ENCODE assay signal across 8 cellular contexts in genomic region chr2:132257592-132258202, GRCh38.
A peak's percentile ranks its signal among the peaks of the same experiment; 100 is the strongest.
DNase-seq lines count a peak whose midpoint lies in the region; ATAC-seq and TF ChIP-seq lines count a peak whose summit lies in the region.
"Not testable (repeated sequence)": the region's sequence is repeated elsewhere in the genome, so short reads cannot be mapped to it uniquely, and the experiment has no call there.

No MANE protein-coding gene starts in this region.

- 20% methylated on average over 1 of the region's 55 CpGs for WGBS in right lobe of liver (ENCODE audit: insufficient coverage, low coverage, low lambda C conversion rate, missing lambda C conversion rate)
- 4% methylated on average over 52 of the region's 55 CpGs for WGBS in prostate gland
- 0% methylated on average over 2 of the region's 55 CpGs for WGBS in suprapubic skin

- peak; percentile 45 for DNase-seq in A673 (ENCODE audit: low spot score)
- DNase-seq in GM23338 (ENCODE audit: low spot score) = peak; percentile 17
- DNase-seq in adipocyte (ENCODE audit: low read depth); coronary artery (ENCODE audit: low spot score); prostate gland (ENCODE audit: low spot score): not testable (repeated sequence)
- peak in 31 of 42 donors; percentile 22 to 74 (median 50) for DNase-seq in head of caudate nucleus
- peak in 2 of 3 donors; percentile 31 to 44 for DNase-seq in right lobe of liver
- DNase-seq in suprapubic skin (ENCODE audit: low spot score in 2 of 2) = peak in 1 of 2 donors; percentile 53

- TF ChIP-seq POLR2A in right lobe of liver (IDR thresholded peaks at IDR 0.05); prostate gland (IDR thresholded peaks at IDR 0.05); suprapubic skin (IDR thresholded peaks at IDR 0.05): not testable (repeated sequence)

- not testable (repeated sequence) for H3K9me3 ChIP-seq in A673 (ENCODE audit: low read depth, low read length, poor library complexity, severe bottlenecking); adipocyte (ENCODE audit: control insufficient read depth, low read length); right lobe of liver; prostate gland; suprapubic skin

- ATAC-seq in GM23338 = peak; percentile 24; the same call in 1 of the 3 replicates
- ATAC-seq in right lobe of liver = not testable (repeated sequence)

- POLR2A ChIA-PET in A673 (lab: Charles Lee; ENCODE audit: low non-redundant PET) = not testable (repeated sequence)

- H3F3A ChIP-seq in GM23338 (replicated peaks; ENCODE audit: low read depth) = not testable (repeated sequence)

- BruUV-seq in A673 (replicated peaks; lab: Mats Ljungman, UMichigan) = not testable (repeated sequence)

- peaks cover 38% of the 10 kb centered on the region for H3K9me3 Mint-ChIP-seq in GM23338

- peak overlapping the region; percentile 81 for H2AFZ ChIP-seq in GM23338

- TF ChIP-seq EP300 in suprapubic skin (IDR thresholded peaks at IDR 0.05) = not testable (repeated sequence)

- H3K4me3 Mint-ChIP-seq in GM23338 = peak overlapping the region; percentile 63; the same call in 2 of the 3 replicates

- H3K9ac ChIP-seq in adipocyte (ENCODE audit: low read length) = not testable (repeated sequence)

- H4K20me1 ChIP-seq in GM23338 (replicated peaks; ENCODE audit: insufficient read depth) = not testable (repeated sequence)

- intact Hi-C loops in A673 (cut with micrococcal nuclease; ENCODE audit: unreplicated experiment); head of caudate nucleus (cut with DNase I); right lobe of liver (cut with DNase I); prostate gland (cut with DNase I): not testable (repeated sequence)

- H3K27ac Mint-ChIP-seq in GM23338 = not testable (repeated sequence)

- not testable (repeated sequence) for H3K36me3 ChIP-seq in A673 (ENCODE audit: insufficient read depth, low read length, poor library complexity, severe bottlenecking); GM23338 (ENCODE audit: insufficient read depth); adipocyte (ENCODE audit: control insufficient read depth, insufficient read depth, low read length, severe bottlenecking); right lobe of liver; prostate gland; suprapubic skin

- not testable (repeated sequence) for TF ChIP-seq CTCF in A673 (conservative IDR thresholded peaks at IDR 0.05; ENCODE audit: low read depth, low read length); coronary artery (IDR thresholded peaks at IDR 0.05); right lobe of liver (IDR thresholded peaks at IDR 0.05); prostate gland (IDR thresholded peaks at IDR 0.05); suprapubic skin (IDR thresholded peaks at IDR 0.05)
- TF ChIP-seq CTCF in GM23338 (conservative IDR thresholded peaks at IDR 0.05; ENCODE audit: low read depth in 2 of 2) = 0 out of 4 replicates have a peak, but pooled peaks of 1 of the 2 experiments have one; percentile 12

- H3K4me3 ChIP-seq in A673 (ENCODE audit: low read depth, low read length, poor library complexity, severe bottlenecking) (peak overlapping the region; percentile 50), GM23338 (peak overlapping the region; percentile 64), adipocyte (ENCODE audit: low read length) (peak overlapping the region; percentile 47), coronary artery (peak overlapping the region; percentile 38), prostate gland (peak overlapping the region; percentile 18 to 38), suprapubic skin (peak overlapping the region; percentile 36)
- H3K4me3 ChIP-seq in right lobe of liver = not testable (repeated sequence)

- H3K9me2 ChIP-seq in GM23338 (ENCODE audit: insufficient read depth) = not testable (repeated sequence)

- not testable (repeated sequence) for H3K4me1 ChIP-seq in A673 (ENCODE audit: insufficient read depth, low read length, poor library complexity, severe bottlenecking); GM23338 (ENCODE audit: insufficient read depth); adipocyte (ENCODE audit: control insufficient read depth, insufficient read depth, low read length); right lobe of liver; prostate gland (replicated peaks)
- peaks cover 13% of the 10 kb centered on the region for H3K4me1 ChIP-seq in suprapubic skin

- H3K36me3 Mint-ChIP-seq in GM23338 (ENCODE audit: low read depth) = peaks cover 29% of the 10 kb centered on the region

- CTCF ChIA-PET in A673 (lab: Charles Lee) = not testable (repeated sequence)

- H3K27ac ChIP-seq in A673 (ENCODE audit: low read depth, low read length, poor library complexity, severe bottlenecking) = peak overlapping the region; percentile 37
- not testable (repeated sequence) for H3K27ac ChIP-seq in GM23338 (ENCODE audit: low read depth); coronary artery; right lobe of liver; prostate gland; suprapubic skin

- not testable (repeated sequence) for H3K79me2 ChIP-seq in GM23338 (replicated peaks; ENCODE audit: insufficient read depth)

- peak overlapping the region; percentile 89 for H3K4me2 ChIP-seq in GM23338

- H3K27me3 ChIP-seq in A673 (replicated peaks; ENCODE audit: insufficient read depth, low read depth, low read length, poor library complexity); adipocyte (replicated peaks; ENCODE audit: control insufficient read depth, insufficient read depth, low read length); right lobe of liver; prostate gland (replicated peaks; ENCODE audit: insufficient read depth): not testable (repeated sequence)
- H3K27me3 ChIP-seq in GM23338 (ENCODE audit: insufficient read depth) (peaks cover 38% of the 10 kb centered on the region), suprapubic skin (peaks cover 39% of the 10 kb centered on the region)

- H3K27me3 Mint-ChIP-seq in GM23338 (ENCODE audit: insufficient read depth, low read depth, poor library complexity) = peaks cover 22% of the 10 kb centered on the region

- H3K4me1 Mint-ChIP-seq in GM23338 = not testable (repeated sequence)

TF ChIP-seq in GM23338, 12 proteins besides CTCF, POLR2A, EP300 and RAD21:
- peak; percentile 24 for TF ChIP-seq EZH2 (IDR thresholded peaks at IDR 0.05; ENCODE audit: low read depth, unreplicated experiment)
TF ChIP-seq in GM23338: peak in this region for 1; not testable (repeated sequence) for 11.
